ENCODE assay signal across 18 cellular contexts in the genomic region with DNA sequence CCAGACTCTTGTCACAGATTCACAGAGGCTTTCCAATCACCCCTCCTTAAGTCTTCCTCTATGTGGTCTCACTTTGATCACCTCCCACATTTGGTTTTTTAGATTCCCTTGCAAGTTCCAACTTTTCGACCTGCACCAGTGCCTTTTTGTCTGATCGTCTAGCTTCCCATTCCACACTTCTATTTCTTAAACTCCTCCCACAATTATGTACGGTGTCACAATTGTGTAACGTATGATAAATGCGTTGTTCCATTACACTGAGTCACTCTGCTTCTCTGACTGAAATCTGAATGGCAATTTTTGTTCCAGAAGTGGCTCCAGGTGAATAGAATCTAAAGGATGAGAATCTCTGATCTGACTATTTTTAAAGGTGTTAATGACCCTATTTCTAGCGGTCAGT.
A peak's percentile ranks its signal among the peaks of the same experiment; 100 is the strongest.
DNase-seq lines count a peak whose midpoint lies in the region; ATAC-seq, FAIRE-seq and TF ChIP-seq lines count a peak whose summit lies in the region.
"Had no signal": no experiment of that assay in that cellular context is flagged by ENCODE, and none has a peak within 500 bp of the region (broad histone marks: within the 10 kb centered on the region; RNA-seq: fewer than 3 reads in every experiment).

No MANE protein-coding gene starts in this region.

- peak; percentile 31 for DNase-seq in OCI-M1 (lab: John Stamatoyannopoulos, UW)
- DNase-seq in mammary epithelial cell = peak; percentile 27
- DNase-seq in kidney = no peak
- DNase-seq in SKM-1 treated with dmso at 0.1 percent for 144 hours (lab: John Stamatoyannopoulos, UW; ENCODE audit: unreplicated experiment) = no peak
- DNase-seq: BE2C; CD4-positive, alpha-beta memory T cell; COR-L47; DMS153; DMS79 treated with DMSO at 0.1 percent for 48 hours; EL had no signal

- peak overlapping the region; percentile 81 for H2AFZ ChIP-seq in mammary epithelial cell (ENCODE audit: low read depth, low read length)

- TF ChIP-seq CTCF in mammary epithelial cell (conservative IDR thresholded peaks at IDR 0.05 in 1 of 2, IDR thresholded peaks at IDR 0.05 in 1 of 2; ENCODE audit: extremely low read depth in 1 of 2, insufficient read depth in 1 of 2, low read depth in 1 of 2, low read length in 2 of 2) (no peak), kidney (IDR thresholded peaks at IDR 0.05; ENCODE audit: borderline replicate concordance, extremely low read depth, insufficient read depth) (no peak)

- WGBS in mammary epithelial cell (ENCODE audit: low coverage, missing lambda C conversion rate) = 8% methylated on average over 6 of the region's 6 CpGs

- no peaks in the 10 kb centered on the region for H4K20me1 ChIP-seq in mammary epithelial cell (ENCODE audit: insufficient read depth, low read length)

- CTCF ChIA-PET in mammary epithelial cell (lab: Charles Lee; ENCODE audit: low non-redundant PET) = interaction anchor here (0.7 kb wide), 1 partner anchor 232 kb away, joined by 3 read pairs; no protein-coding TSS in a partner anchor

- ATAC-seq in esophagus mucosa (peak; percentile 97), GM21723 (IDR thresholded peaks at IDR 0.05; ENCODE audit: unreplicated experiment) (no peak)
- ATAC-seq: A549, HCT116 had no signal

- H3K27me3 ChIP-seq in mammary epithelial cell (ENCODE audit: insufficient read depth, low read length) = no peaks in the 10 kb centered on the region
- H3K27me3 ChIP-seq: BE2C had no signal

- H3K9ac ChIP-seq in mammary epithelial cell (ENCODE audit: insufficient read depth, low read length) (no peak overlapping the region), kidney (ENCODE audit: low read length in 2 of 2) (no peak overlapping the region)

- intact Hi-C loops in mammary epithelial cell (cut with micrococcal nuclease) = no loop called here
- intact Hi-C loops in kidney (cut with DNase I) = no loop called here

- H3K4me1 ChIP-seq in mammary epithelial cell (ENCODE audit: insufficient read depth, low read length) (no peaks in the 10 kb centered on the region), kidney (ENCODE audit: control insufficient read depth in 1 of 2, insufficient read depth in 1 of 2, low read depth in 1 of 2, low read length in 2 of 2) (no peaks in the 10 kb centered on the region)
- H3K4me1 ChIP-seq: BE2C had no signal

- H3K4me3 ChIP-seq in mammary epithelial cell (replicated peaks in 1 of 3; ENCODE audit: insufficient read depth in 1 of 3, low read depth in 2 of 3, low read length in 3 of 3) (peak overlapping the region; percentile 24 to 33 (median 26)), kidney (ENCODE audit: low read length in 2 of 2) (no peak overlapping the region)
- H3K4me3 ChIP-seq: A549 had no signal

- H3K27ac ChIP-seq in mammary epithelial cell (ENCODE audit: insufficient read depth, low read depth, low read length) = no peak overlapping the region
- H3K27ac ChIP-seq in kidney (ENCODE audit: low read depth in 2 of 2, low read length in 2 of 2) = no peak overlapping the region
- H3K27ac ChIP-seq: A549, C4-2B had no signal

- H3K79me2 ChIP-seq in mammary epithelial cell (ENCODE audit: insufficient read depth, low read length) = no peaks in the 10 kb centered on the region

- H3K9me3 ChIP-seq in mammary epithelial cell (replicated peaks; ENCODE audit: insufficient read depth, low read length) = no peaks in the 10 kb centered on the region
- no peaks in the 10 kb centered on the region for H3K9me3 ChIP-seq in kidney (ENCODE audit: control insufficient read depth in 1 of 2, low read length in 2 of 2)
- H3K9me3 ChIP-seq: A549, BE2C had no signal

- H3K36me3 ChIP-seq in mammary epithelial cell (ENCODE audit: insufficient read depth, low read length) (no peaks in the 10 kb centered on the region), kidney (ENCODE audit: control insufficient read depth in 1 of 2, insufficient read depth in 2 of 2, low read length in 2 of 2) (no peaks in the 10 kb centered on the region)
- H3K36me3 ChIP-seq: BE2C had no signal

- H3K4me2 ChIP-seq in mammary epithelial cell (ENCODE audit: insufficient read depth, low read depth, low read length) = peak overlapping the region; percentile 60
- H3K4me2 ChIP-seq: A549 had no signal

- dilution Hi-C loops in mammary epithelial cell (cut with HindIII; ENCODE audit: low sequenced_read_pairs) = no loop called here

- BruUV-seq in mammary epithelial cell (replicated peaks; lab: Mats Ljungman, UMichigan) = no TSS peak

- in situ Hi-C loops in mammary epithelial cell (cut with MboI; ENCODE audit: low sequenced_read_pairs in 2 of 2) = no loop called here

- no peak for FAIRE-seq in kidney (lab: Jason Lieb, UNC)
- FAIRE-seq: A549, G401.6, GM12891, H54 had no signal

Comparison
In these comparisons a context has a peak if more than half of its experiments do, and no peak if none do; other contexts are left out.
1. DNase-seq: peak in OCI-M1 (single experiment) and mammary epithelial cell (single experiment); none in kidney (single experiment) and SKM-1 treated with dmso at 0.1 percent for 144 hours (single experiment).
2. H3K4me3 ChIP-seq: peak in mammary epithelial cell (3 of 3); none in kidney (0 of 2).